1 cellular context compared by ENCODE assay signal in the genomic region with DNA sequence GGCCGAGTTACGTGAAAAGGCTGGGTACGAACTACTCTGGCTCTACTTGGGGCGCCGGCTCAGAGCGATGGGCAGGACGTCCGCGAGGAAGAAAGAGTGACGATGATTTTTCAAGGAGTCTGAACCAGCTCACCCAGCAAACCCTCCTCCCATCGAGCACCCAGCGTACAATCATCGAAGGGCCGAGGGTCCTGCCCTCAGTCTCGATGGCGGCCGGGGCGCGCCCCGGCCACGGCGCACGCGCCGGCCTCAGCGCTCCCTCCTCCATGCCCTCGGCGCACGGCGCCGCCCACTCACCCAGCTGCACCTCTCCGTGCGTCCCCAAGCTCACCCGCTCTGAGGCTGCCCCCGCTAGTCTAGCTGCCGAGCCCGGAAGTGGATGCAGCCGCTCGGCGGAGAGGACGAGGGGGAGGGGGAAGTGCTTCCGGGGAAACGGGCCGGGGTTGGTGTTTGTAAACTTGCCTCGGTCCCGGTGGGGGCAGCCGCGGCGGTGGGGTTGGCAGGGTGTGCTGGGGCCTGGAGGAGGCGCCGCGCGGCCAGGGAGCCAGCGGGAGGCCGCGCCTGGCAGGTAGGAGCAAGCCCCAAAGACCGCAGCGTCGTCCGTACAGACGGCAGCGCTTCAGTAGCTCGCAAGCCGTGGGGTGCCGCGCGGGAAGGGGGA.
TF ChIP-seq lines count a peak whose summit lies in the region.

A gene with protein sequence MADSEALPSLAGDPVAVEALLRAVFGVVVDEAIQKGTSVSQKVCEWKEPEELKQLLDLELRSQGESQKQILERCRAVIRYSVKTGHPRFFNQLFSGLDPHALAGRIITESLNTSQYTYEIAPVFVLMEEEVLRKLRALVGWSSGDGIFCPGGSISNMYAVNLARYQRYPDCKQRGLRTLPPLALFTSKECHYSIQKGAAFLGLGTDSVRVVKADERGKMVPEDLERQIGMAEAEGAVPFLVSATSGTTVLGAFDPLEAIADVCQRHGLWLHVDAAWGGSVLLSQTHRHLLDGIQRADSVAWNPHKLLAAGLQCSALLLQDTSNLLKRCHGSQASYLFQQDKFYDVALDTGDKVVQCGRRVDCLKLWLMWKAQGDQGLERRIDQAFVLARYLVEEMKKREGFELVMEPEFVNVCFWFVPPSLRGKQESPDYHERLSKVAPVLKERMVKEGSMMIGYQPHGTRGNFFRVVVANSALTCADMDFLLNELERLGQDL (minus strand): TSS at position 656 of the 661 bp plus-strand sequence. CDS start 7,455 bp downstream, outside the sequence.
A gene with protein sequence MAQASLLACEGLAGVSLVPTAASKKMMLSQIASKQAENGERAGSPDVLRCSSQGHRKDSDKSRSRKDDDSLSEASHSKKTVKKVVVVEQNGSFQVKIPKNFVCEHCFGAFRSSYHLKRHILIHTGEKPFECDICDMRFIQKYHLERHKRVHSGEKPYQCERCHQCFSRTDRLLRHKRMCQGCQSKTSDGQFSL (plus strand): TSS at position 453 of the 661 bp plus-strand sequence. CDS start 1,262 bp downstream, outside the sequence.

TF ChIP-seq in K562, 482 proteins besides CTCF, POLR2A, EP300 and RAD21 (continued from another document and continues in another):
- TF ChIP-seq, protein P1, sequence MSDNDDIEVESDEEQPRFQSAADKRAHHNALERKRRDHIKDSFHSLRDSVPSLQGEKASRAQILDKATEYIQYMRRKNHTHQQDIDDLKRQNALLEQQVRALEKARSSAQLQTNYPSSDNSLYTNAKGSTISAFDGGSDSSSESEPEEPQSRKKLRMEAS (CRISPR knock-in tag; IDR thresholded peaks at IDR 0.05): peak; percentile 86
- TF ChIP-seq ZNF584 (CRISPR knock-in tag; IDR thresholded peaks at IDR 0.05; ENCODE audit: low read depth) (no peak), RNF2 (IDR thresholded peaks at IDR 0.05) (peak; percentile 88), ZNF436 (CRISPR knock-in tag; IDR thresholded peaks at IDR 0.05) (no peak), U2AF1 (optimal IDR thresholded peaks at IDR 0.05; ENCODE audit: low read depth, low read length) (peak; percentile 64), TGIF2 (CRISPR knock-in tag; IDR thresholded peaks at IDR 0.05) (no peak), SP1 (CRISPR knock-in tag; IDR thresholded peaks at IDR 0.05) (peak; percentile 60), KLF13 (tag; IDR thresholded peaks at IDR 0.05; ENCODE audit: borderline replicate concordance, low read depth) (peak; percentile 54; the same call in 1 of the 2 replicates), ZBTB8A (IDR thresholded peaks at IDR 0.05; ENCODE audit: partially characterized antibody) (no peak), FUS (optimal IDR thresholded peaks at IDR 0.05; ENCODE audit: low read depth, low read length) (no peak), PHF20 (IDR thresholded peaks at IDR 0.05; ENCODE audit: partially characterized antibody) (peak; percentile 84), CTBP1 (IDR thresholded peaks at IDR 0.05; ENCODE audit: borderline replicate concordance) (peak; percentile 83), MEF2D (tag; conservative IDR thresholded peaks at IDR 0.05; ENCODE audit: low read depth) (no peak), CREB1 (IDR thresholded peaks at IDR 0.05) (peak; percentile 52), CREB1 (CRISPR knock-in tag; IDR thresholded peaks at IDR 0.05) (peak; percentile 67), CHD2 (IDR thresholded peaks at IDR 0.05; ENCODE audit: low read depth, low read length) (peak; percentile 60; the same call in 1 of the 2 replicates), EHMT2 (IDR thresholded peaks at IDR 0.05) (no peak), TBL1XR1 (IDR thresholded peaks at IDR 0.05; ENCODE audit: low read length in 2 of 2) (peak in 1 of 2 experiments; percentile 48; a peak in 3 of 4 replicates), RBBP5 (IDR thresholded peaks at IDR 0.05; ENCODE audit: borderline replicate concordance, insufficient read depth, low read length, poor library complexity, severe bottlenecking) (peak; percentile 84), TEAD1 (CRISPR knock-in tag; IDR thresholded peaks at IDR 0.05) (0 out of 4 replicates have a peak, but pooled peaks of 1 of the 2 experiments have one; percentile 46), DPF2 (IDR thresholded peaks at IDR 0.05) (peak; percentile 53; the same call in 1 of the 2 replicates), ADNP (tag; IDR thresholded peaks at IDR 0.05) (no peak), PHB (CRISPR knock-in tag; IDR thresholded peaks at IDR 0.05) (no peak), SRF (CRISPR knock-in tag; IDR thresholded peaks at IDR 0.05) (0 out of 4 replicates have a peak, but pooled peaks of 1 of the 2 experiments have one; percentile 34), SMAD3 (CRISPR knock-in tag; conservative IDR thresholded peaks at IDR 0.05) (0 out of 2 replicates have a peak, but pooled peaks have one; percentile 6), FOSL1 (tag; conservative IDR thresholded peaks at IDR 0.05) (0 out of 2 replicates have a peak, but pooled peaks have one; percentile 49), KLF1 (tag; IDR thresholded peaks at IDR 0.05) (peak; percentile 13; the same call in 1 of the 2 replicates), ZNF212 (CRISPR knock-in tag; IDR thresholded peaks at IDR 0.05) (no peak), CHD1 (IDR thresholded peaks at IDR 0.05; ENCODE audit: low read length) (no peak), KDM1A (IDR thresholded peaks at IDR 0.05) (peak in 1 of 2 experiments; percentile 88; a peak in 2 of 4 replicates)
- TF ChIP-seq, protein P2, sequence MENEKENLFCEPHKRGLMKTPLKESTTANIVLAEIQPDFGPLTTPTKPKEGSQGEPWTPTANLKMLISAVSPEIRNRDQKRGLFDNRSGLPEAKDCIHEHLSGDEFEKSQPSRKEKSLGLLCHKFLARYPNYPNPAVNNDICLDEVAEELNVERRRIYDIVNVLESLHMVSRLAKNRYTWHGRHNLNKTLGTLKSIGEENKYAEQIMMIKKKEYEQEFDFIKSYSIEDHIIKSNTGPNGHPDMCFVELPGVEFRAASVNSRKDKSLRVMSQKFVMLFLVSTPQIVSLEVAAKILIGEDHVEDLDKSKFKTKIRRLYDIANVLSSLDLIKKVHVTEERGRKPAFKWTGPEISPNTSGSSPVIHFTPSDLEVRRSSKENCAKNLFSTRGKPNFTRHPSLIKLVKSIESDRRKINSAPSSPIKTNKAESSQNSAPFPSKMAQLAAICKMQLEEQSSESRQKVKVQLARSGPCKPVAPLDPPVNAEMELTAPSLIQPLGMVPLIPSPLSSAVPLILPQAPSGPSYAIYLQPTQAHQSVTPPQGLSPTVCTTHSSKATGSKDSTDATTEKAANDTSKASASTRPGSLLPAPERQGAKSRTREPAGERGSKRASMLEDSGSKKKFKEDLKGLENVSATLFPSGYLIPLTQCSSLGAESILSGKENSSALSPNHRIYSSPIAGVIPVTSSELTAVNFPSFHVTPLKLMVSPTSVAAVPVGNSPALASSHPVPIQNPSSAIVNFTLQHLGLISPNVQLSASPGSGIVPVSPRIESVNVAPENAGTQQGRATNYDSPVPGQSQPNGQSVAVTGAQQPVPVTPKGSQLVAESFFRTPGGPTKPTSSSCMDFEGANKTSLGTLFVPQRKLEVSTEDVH (IDR thresholded peaks at IDR 0.05; ENCODE audit: low read depth, partially characterized antibody): peak; percentile 78
- TF ChIP-seq, protein P3, sequence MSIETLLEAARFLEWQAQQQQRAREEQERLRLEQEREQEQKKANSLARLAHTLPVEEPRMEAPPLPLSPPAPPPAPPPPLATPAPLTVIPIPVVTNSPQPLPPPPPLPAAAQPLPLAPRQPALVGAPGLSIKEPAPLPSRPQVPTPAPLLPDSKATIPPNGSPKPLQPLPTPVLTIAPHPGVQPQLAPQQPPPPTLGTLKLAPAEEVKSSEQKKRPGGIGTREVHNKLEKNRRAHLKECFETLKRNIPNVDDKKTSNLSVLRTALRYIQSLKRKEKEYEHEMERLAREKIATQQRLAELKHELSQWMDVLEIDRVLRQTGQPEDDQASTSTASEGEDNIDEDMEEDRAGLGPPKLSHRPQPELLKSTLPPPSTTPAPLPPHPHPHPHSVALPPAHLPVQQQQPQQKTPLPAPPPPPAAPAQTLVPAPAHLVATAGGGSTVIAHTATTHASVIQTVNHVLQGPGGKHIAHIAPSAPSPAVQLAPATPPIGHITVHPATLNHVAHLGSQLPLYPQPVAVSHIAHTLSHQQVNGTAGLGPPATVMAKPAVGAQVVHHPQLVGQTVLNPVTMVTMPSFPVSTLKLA (conservative IDR thresholded peaks at IDR 0.05): peak; percentile 75 to 91
- TF ChIP-seq, protein P4, sequence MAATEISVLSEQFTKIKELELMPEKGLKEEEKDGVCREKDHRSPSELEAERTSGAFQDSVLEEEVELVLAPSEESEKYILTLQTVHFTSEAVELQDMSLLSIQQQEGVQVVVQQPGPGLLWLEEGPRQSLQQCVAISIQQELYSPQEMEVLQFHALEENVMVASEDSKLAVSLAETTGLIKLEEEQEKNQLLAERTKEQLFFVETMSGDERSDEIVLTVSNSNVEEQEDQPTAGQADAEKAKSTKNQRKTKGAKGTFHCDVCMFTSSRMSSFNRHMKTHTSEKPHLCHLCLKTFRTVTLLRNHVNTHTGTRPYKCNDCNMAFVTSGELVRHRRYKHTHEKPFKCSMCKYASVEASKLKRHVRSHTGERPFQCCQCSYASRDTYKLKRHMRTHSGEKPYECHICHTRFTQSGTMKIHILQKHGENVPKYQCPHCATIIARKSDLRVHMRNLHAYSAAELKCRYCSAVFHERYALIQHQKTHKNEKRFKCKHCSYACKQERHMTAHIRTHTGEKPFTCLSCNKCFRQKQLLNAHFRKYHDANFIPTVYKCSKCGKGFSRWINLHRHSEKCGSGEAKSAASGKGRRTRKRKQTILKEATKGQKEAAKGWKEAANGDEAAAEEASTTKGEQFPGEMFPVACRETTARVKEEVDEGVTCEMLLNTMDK (IDR thresholded peaks at IDR 0.05; ENCODE audit: borderline replicate concordance, insufficient read depth, low read depth, low read length, poor library complexity, severe bottlenecking): peak; percentile 11
- TF ChIP-seq, protein P5, sequence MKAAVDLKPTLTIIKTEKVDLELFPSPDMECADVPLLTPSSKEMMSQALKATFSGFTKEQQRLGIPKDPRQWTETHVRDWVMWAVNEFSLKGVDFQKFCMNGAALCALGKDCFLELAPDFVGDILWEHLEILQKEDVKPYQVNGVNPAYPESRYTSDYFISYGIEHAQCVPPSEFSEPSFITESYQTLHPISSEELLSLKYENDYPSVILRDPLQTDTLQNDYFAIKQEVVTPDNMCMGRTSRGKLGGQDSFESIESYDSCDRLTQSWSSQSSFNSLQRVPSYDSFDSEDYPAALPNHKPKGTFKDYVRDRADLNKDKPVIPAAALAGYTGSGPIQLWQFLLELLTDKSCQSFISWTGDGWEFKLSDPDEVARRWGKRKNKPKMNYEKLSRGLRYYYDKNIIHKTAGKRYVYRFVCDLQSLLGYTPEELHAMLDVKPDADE (conservative IDR thresholded peaks at IDR 0.05; ENCODE audit: control insufficient read depth, low read depth, low read length): peak; percentile 54; the same call in 1 of the 2 replicates
- TF ChIP-seq, protein P6, sequence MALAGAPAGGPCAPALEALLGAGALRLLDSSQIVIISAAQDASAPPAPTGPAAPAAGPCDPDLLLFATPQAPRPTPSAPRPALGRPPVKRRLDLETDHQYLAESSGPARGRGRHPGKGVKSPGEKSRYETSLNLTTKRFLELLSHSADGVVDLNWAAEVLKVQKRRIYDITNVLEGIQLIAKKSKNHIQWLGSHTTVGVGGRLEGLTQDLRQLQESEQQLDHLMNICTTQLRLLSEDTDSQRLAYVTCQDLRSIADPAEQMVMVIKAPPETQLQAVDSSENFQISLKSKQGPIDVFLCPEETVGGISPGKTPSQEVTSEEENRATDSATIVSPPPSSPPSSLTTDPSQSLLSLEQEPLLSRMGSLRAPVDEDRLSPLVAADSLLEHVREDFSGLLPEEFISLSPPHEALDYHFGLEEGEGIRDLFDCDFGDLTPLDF (CRISPR knock-in tag; IDR thresholded peaks at IDR 0.05): no peak
- TF ChIP-seq, protein P7, sequence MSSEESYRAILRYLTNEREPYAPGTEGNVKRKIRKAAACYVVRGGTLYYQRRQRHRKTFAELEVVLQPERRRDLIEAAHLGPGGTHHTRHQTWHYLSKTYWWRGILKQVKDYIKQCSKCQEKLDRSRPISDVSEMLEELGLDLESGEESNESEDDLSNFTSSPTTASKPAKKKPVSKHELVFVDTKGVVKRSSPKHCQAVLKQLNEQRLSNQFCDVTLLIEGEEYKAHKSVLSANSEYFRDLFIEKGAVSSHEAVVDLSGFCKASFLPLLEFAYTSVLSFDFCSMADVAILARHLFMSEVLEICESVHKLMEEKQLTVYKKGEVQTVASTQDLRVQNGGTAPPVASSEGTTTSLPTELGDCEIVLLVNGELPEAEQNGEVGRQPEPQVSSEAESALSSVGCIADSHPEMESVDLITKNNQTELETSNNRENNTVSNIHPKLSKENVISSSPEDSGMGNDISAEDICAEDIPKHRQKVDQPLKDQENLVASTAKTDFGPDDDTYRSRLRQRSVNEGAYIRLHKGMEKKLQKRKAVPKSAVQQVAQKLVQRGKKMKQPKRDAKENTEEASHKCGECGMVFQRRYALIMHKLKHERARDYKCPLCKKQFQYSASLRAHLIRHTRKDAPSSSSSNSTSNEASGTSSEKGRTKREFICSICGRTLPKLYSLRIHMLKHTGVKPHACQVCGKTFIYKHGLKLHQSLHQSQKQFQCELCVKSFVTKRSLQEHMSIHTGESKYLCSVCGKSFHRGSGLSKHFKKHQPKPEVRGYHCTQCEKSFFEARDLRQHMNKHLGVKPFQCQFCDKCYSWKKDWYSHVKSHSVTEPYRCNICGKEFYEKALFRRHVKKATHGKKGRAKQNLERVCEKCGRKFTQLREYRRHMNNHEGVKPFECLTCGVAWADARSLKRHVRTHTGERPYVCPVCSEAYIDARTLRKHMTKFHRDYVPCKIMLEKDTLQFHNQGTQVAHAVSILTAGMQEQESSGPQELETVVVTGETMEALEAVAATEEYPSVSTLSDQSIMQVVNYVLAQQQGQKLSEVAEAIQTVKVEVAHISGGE (CRISPR knock-in tag; IDR thresholded peaks at IDR 0.05): peak in 2 of 3 experiments; percentile 43 to 95; a peak in 2 of 6 replicates
- TF ChIP-seq, protein P8, sequence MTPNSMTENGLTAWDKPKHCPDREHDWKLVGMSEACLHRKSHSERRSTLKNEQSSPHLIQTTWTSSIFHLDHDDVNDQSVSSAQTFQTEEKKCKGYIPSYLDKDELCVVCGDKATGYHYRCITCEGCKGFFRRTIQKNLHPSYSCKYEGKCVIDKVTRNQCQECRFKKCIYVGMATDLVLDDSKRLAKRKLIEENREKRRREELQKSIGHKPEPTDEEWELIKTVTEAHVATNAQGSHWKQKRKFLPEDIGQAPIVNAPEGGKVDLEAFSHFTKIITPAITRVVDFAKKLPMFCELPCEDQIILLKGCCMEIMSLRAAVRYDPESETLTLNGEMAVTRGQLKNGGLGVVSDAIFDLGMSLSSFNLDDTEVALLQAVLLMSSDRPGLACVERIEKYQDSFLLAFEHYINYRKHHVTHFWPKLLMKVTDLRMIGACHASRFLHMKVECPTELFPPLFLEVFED (CRISPR knock-in tag; conservative IDR thresholded peaks at IDR 0.05): 0 out of 2 replicates have a peak, but pooled peaks have one; percentile 7
- TF ChIP-seq, protein P9, sequence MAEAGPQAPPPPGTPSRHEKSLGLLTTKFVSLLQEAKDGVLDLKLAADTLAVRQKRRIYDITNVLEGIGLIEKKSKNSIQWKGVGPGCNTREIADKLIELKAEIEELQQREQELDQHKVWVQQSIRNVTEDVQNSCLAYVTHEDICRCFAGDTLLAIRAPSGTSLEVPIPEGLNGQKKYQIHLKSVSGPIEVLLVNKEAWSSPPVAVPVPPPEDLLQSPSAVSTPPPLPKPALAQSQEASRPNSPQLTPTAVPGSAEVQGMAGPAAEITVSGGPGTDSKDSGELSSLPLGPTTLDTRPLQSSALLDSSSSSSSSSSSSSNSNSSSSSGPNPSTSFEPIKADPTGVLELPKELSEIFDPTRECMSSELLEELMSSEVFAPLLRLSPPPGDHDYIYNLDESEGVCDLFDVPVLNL (CRISPR knock-in tag; IDR thresholded peaks at IDR 0.05; ENCODE audit: low read depth): no peak
